1 cellular context compared by ENCODE assay signal in genomic region chr18:28560339-28560738, GRCh38.
TF ChIP-seq lines count a peak whose summit lies in the region.

No MANE protein-coding gene starts in this region.

TF ChIP-seq in SK-N-SH, 30 proteins besides CTCF, POLR2A, EP300 and RAD21:
- TF ChIP-seq USF2 (IDR thresholded peaks at IDR 0.05; ENCODE audit: borderline replicate concordance, low read depth, low read length): no peak
- TF ChIP-seq GATA2 (CRISPR knock-in tag; IDR thresholded peaks at IDR 0.05): peak; percentile 82
- no peak for TF ChIP-seq PBX3 (IDR thresholded peaks at IDR 0.05)
- TF ChIP-seq CHD2 (IDR thresholded peaks at IDR 0.05; ENCODE audit: low read length, partially characterized antibody): peak; percentile 24
- no peak for TF ChIP-seq FOSL2 (IDR thresholded peaks at IDR 0.05; ENCODE audit: borderline replicate concordance, low read depth)
- TF ChIP-seq POLR2AphosphoS5 (IDR thresholded peaks at IDR 0.05; ENCODE audit: low read depth, low read length): no peak
- TF ChIP-seq NFIC (IDR thresholded peaks at IDR 0.05; ENCODE audit: borderline replicate concordance): no peak
- TF ChIP-seq REST (IDR thresholded peaks at IDR 0.05; ENCODE audit: low read depth, low read length): no peak
- no peak for TF ChIP-seq ZBTB33 (IDR thresholded peaks at IDR 0.05; ENCODE audit: borderline replicate concordance, low read depth)
- no peak for TF ChIP-seq USF1 (IDR thresholded peaks at IDR 0.05; ENCODE audit: borderline replicate concordance, low read depth)
